ENCODE assay signal across 14 cellular contexts in genomic region chr14:60106341-60106740, GRCh38. TPM values are rescaled to one million over a fixed set of nuclear protein-coding genes. Genes with fewer than 3 reads are reported as not detected.
DNase-seq lines count a peak whose midpoint lies in the region; ATAC-seq and TF ChIP-seq lines count a peak whose summit lies in the region.
"Had no signal": no experiment of that assay in that cellular context is flagged by ENCODE, and none has a peak within 500 bp of the region (broad histone marks: within the 10 kb centered on the region; RNA-seq: fewer than 3 reads in every experiment).

No MANE protein-coding gene starts in this region.

- H3K9me3 ChIP-seq in psoas muscle = no peaks in the 10 kb centered on the region
- H3K9me3 ChIP-seq: heart right ventricle, upper lobe of left lung had no signal

- H3K36me3 ChIP-seq in psoas muscle (ENCODE audit: insufficient read depth in 1 of 2, low read depth in 1 of 2) = peaks cover 4 to 11% of the 10 kb centered on the region in 2 donors

- DNase-seq in GM03348 (ENCODE audit: low spot score) (peak; percentile 51), amniotic epithelial cell (ENCODE audit: low read depth) (peak; percentile 89), foreskin melanocyte (peak; percentile 75), psoas muscle (no peak), NCI-H1930 (lab: John Stamatoyannopoulos, UW) (no peak), posterior vena cava (ENCODE audit: low spot score) (no peak)
- no peak for DNase-seq in activated T-cell treated with anti-CD3 and anti-CD28 coated beads, Interleukin-2, amount 50 U/mL, for 1 hour
- DNase-seq in NK-92 treated with Interleukin-12 subunit alpha and Interleukin-12 subunit beta, amount 100 ng/mL, for 24 hours (lab: John Stamatoyannopoulos, UW) = no peak
- DNase-seq: CD4-positive, alpha-beta T cell; H9; heart right ventricle; NCI-H226 had no signal

- TF ChIP-seq CTCF in psoas muscle (IDR thresholded peaks at IDR 0.05) = no peak

- intact Hi-C loops in psoas muscle (cut with DNase I) = loop anchor here (5.0 kb wide), 2 partner anchors 36 to 41 kb away; no protein-coding TSS in a partner anchor
- intact Hi-C loops in posterior vena cava (cut with DNase I) = loop anchor here in 1 of 2 donors (2.0 kb wide), 1 partner anchor 14 kb away; no protein-coding TSS in a partner anchor

- H3K4me1 ChIP-seq in psoas muscle = peaks cover 45% of the 10 kb centered on the region

- H3K4me3 ChIP-seq in psoas muscle = no peak overlapping the region
- H3K4me3 ChIP-seq: heart right ventricle, upper lobe of left lung had no signal

- WGBS in psoas muscle, 3 donors = 26 to 36% (median 27%) methylated on average over 2 of the region's 2 CpGs

- H3K27ac ChIP-seq in psoas muscle = peak overlapping the region; percentile 78
- H3K27ac ChIP-seq: upper lobe of left lung had no signal

- H3K27me3 ChIP-seq in psoas muscle (ENCODE audit: insufficient read depth in 3 of 3, low read length in 2 of 3) = no peaks in the 10 kb centered on the region
- H3K27me3 ChIP-seq: heart right ventricle, upper lobe of left lung had no signal

- peak; percentile 74 to 88 (median 84) for ATAC-seq in psoas muscle
- ATAC-seq: WTC11 had no signal

RNA-seq across cellular contexts. Expression of gene PCNX4, which starts 14.6 kb away (rescaled TPM):
- total RNA-seq in psoas muscle (10 to 100 TPM; 24.4 to 41.4 (median 38.5) TPM), posterior vena cava (10 to 100 TPM; 42.1 to 47.2 TPM)
- 10 to 100 TPM; 13.0 to 21.6 (median 20.1) TPM for polyA plus RNA-seq in psoas muscle

RNA-seq across cellular contexts. Expression of gene DHRS7, which starts 58.9 kb away (rescaled TPM):
- 100 to 1,000 TPM; 239 to 605 (median 497) TPM for total RNA-seq in psoas muscle
- polyA plus RNA-seq in psoas muscle = 100 to 1,000 TPM; 374 to 743 (median 492) TPM
- total RNA-seq in posterior vena cava = 10 to 100 TPM; 58.3 to 63.9 TPM

Comparison
In these comparisons a context has a peak if more than half of its experiments do, and no peak if none do; other contexts are left out.
1. DNase-seq: peak in GM03348 (single experiment), amniotic epithelial cell (single experiment) and foreskin melanocyte (single experiment); none in psoas muscle (0 of 2), NCI-H1930 (0 of 2), posterior vena cava (single experiment), activated T-cell treated with anti-CD3 and anti-CD28 coated beads, Interleukin-2, amount 50 U/mL, for 1 hour (single experiment) and NK-92 treated with Interleukin-12 subunit alpha and Interleukin-12 subunit beta, amount 100 ng/mL, for 24 hours (single experiment).